40 cellular contexts compared by ENCODE assay signal in genomic region chr3:54093849-54094248, GRCh38. TPM values are rescaled to one million over a fixed set of nuclear protein-coding genes. Genes with fewer than 3 reads are reported as not detected.
"Had no signal": no experiment of that assay in that cellular context is flagged by ENCODE, and none has a peak within 500 bp of the region (broad histone marks: within the 10 kb centered on the region; RNA-seq: fewer than 3 reads in every experiment).

No MANE protein-coding gene starts in this region.

- H3K9me3 ChIP-seq: adrenal gland, body of pancreas, breast epithelium had no signal

- H3K4me3 Mint-ChIP-seq: activated B cell treated with CpG ODN at 0.5 μM for 24 hours; activated CD4-positive, alpha-beta memory T cell treated with anti-CD3 and anti-CD28 coated beads, Interleukin-2, amount 10 ng/mL, durations not matched to agents 7 days and 5 days; activated CD4-positive, alpha-beta T cell treated with anti-CD3 and anti-CD28 coated beads, Interleukin-2, amount 10 ng/mL, durations not matched to agents 7 days and 5 days; activated CD8-positive, alpha-beta memory T cell treated with anti-CD3 and anti-CD28 coated beads, Interleukin-2, amount 10 ng/mL, durations not matched to agents 7 days and 5 days; activated CD8-positive, alpha-beta T cell treated with anti-CD3 and anti-CD28 coated beads, Interleukin-2, amount 10 ng/mL, durations not matched to agents 7 days and 5 days; activated naive CD4-positive, alpha-beta T cell treated with anti-CD3 and anti-CD28 coated beads for 36 hours; activated naive CD8-positive, alpha-beta T cell treated with anti-CD3 and anti-CD28 coated beads for 36 hours; activated T-cell treated with anti-CD3 and anti-CD28 coated beads, Interleukin-2, amount 50 U/mL, for 24 hours; activated T-cell treated with anti-CD3 and anti-CD28 coated beads, Interleukin-2, amount 50 U/mL, for 72 hours; activated T-helper 1 cell treated with anti-CD3 and anti-CD28 coated beads, Interleukin-12 subunit alpha, Interleukin-12 subunit beta, Interleukin-2, Interleukin-4 antibody, amounts not matched to agents 30 ng/mL and 10 ng/mL and 1 ng/mL, durations not matched to agents 14 hours and 24 hours and 36 hours; activated T-helper 17 cell treated with anti-CD3 and anti-CD28 coated beads, Interleukin-2, amount 50 U/mL, for 72 hours; central memory CD8-positive, alpha-beta T cell; T-helper 1 cell treated with Interleukin-12 subunit alpha and Interleukin-12 subunit beta and Interleukin-4 antibody, amounts not matched to agents 30 μg/mL and 1 μg/mL, for 36 hours; T-helper 2 cell treated with Interferon-gamma antibody and Interleukin-4, amounts not matched to agents 5 μg/mL and 100 μg/mL, for 36 hours had no signal

- H3K4me1 Mint-ChIP-seq: activated B cell treated with CpG ODN at 0.5 μM for 24 hours; activated CD4-positive, alpha-beta memory T cell treated with anti-CD3 and anti-CD28 coated beads, Interleukin-2, amount 10 ng/mL, durations not matched to agents 7 days and 5 days; activated CD4-positive, alpha-beta T cell treated with anti-CD3 and anti-CD28 coated beads, Interleukin-2, amount 10 ng/mL, durations not matched to agents 7 days and 5 days; activated CD8-positive, alpha-beta memory T cell treated with anti-CD3 and anti-CD28 coated beads, Interleukin-2, amount 10 ng/mL, durations not matched to agents 7 days and 5 days; activated naive CD8-positive, alpha-beta T cell treated with anti-CD3 and anti-CD28 coated beads for 36 hours; activated T-helper 17 cell treated with anti-CD3 and anti-CD28 coated beads, Interleukin-2, amount 50 U/mL, for 72 hours; central memory CD8-positive, alpha-beta T cell had no signal

- H3K27ac Mint-ChIP-seq: activated B cell treated with CpG ODN at 0.5 μM for 24 hours; activated CD4-positive, alpha-beta memory T cell treated with anti-CD3 and anti-CD28 coated beads, Interleukin-2, amount 10 ng/mL, durations not matched to agents 7 days and 5 days; activated CD4-positive, alpha-beta T cell treated with anti-CD3 and anti-CD28 coated beads, Interleukin-2, amount 10 ng/mL, durations not matched to agents 7 days and 5 days; activated CD8-positive, alpha-beta memory T cell treated with anti-CD3 and anti-CD28 coated beads, Interleukin-2, amount 10 ng/mL, durations not matched to agents 7 days and 5 days; activated CD8-positive, alpha-beta T cell treated with anti-CD3 and anti-CD28 coated beads, Interleukin-2, amount 10 ng/mL, durations not matched to agents 7 days and 5 days; activated naive CD4-positive, alpha-beta T cell treated with anti-CD3 and anti-CD28 coated beads for 36 hours; activated naive CD4-positive, alpha-beta T cell treated with anti-CD3 and anti-CD28 coated beads, Interleukin-2, amount 50 U/mL, for 72 hours; activated naive CD8-positive, alpha-beta T cell treated with anti-CD3 and anti-CD28 coated beads for 36 hours; activated T-cell treated with anti-CD3 and anti-CD28 coated beads, Interleukin-2, amount 50 U/mL, for 24 hours; activated T-cell treated with anti-CD3 and anti-CD28 coated beads, Interleukin-2, amount 50 U/mL, for 72 hours; activated T-helper 1 cell treated with anti-CD3 and anti-CD28 coated beads, Interleukin-12 subunit alpha, Interleukin-12 subunit beta, Interleukin-2, Interleukin-4 antibody, amounts not matched to agents 30 ng/mL and 10 ng/mL and 1 ng/mL, durations not matched to agents 14 hours and 24 hours and 36 hours; activated T-helper 17 cell treated with anti-CD3 and anti-CD28 coated beads, Interleukin-2, amount 50 U/mL, for 72 hours; T-helper 1 cell treated with Interleukin-12 subunit alpha and Interleukin-12 subunit beta and Interleukin-4 antibody, amounts not matched to agents 30 μg/mL and 1 μg/mL, for 36 hours; T-helper 2 cell treated with Interferon-gamma antibody and Interleukin-4, amounts not matched to agents 5 μg/mL and 100 μg/mL, for 36 hours had no signal

- H3K27ac ChIP-seq: adrenal gland, body of pancreas, brain microvascular endothelial cell, breast epithelium, cardiac muscle cell, VCaP had no signal

- ATAC-seq: activated CD8-positive, alpha-beta memory T cell treated with anti-CD3 and anti-CD28 coated beads, Interleukin-2, amount 10 ng/mL, durations not matched to agents 7 days and 5 days; activated CD8-positive, alpha-beta T cell treated with anti-CD3 and anti-CD28 coated beads, Interleukin-2, amount 10 ng/mL, durations not matched to agents 7 days and 5 days; activated naive CD4-positive, alpha-beta T cell treated with anti-CD3 and anti-CD28 coated beads, Interleukin-2, amount 50 U/mL, for 72 hours; activated T-cell treated with anti-CD3 and anti-CD28 coated beads, Interleukin-2, amount 50 U/mL, for 72 hours; activated T-helper 17 cell treated with anti-CD3 and anti-CD28 coated beads, Interleukin-2, amount 50 U/mL, for 72 hours; body of pancreas had no signal

- H3K36me3 Mint-ChIP-seq: activated CD8-positive, alpha-beta memory T cell treated with anti-CD3 and anti-CD28 coated beads, Interleukin-2, amount 10 ng/mL, durations not matched to agents 7 days and 5 days; activated naive CD4-positive, alpha-beta T cell treated with anti-CD3 and anti-CD28 coated beads, Interleukin-2, amount 50 U/mL, for 72 hours; activated naive CD8-positive, alpha-beta T cell treated with anti-CD3 and anti-CD28 coated beads for 36 hours had no signal

- H3K9me3 Mint-ChIP-seq: activated B cell treated with CpG ODN at 0.5 μM for 24 hours; activated CD4-positive, alpha-beta memory T cell treated with anti-CD3 and anti-CD28 coated beads, Interleukin-2, amount 10 ng/mL, durations not matched to agents 7 days and 5 days; activated CD4-positive, alpha-beta T cell treated with anti-CD3 and anti-CD28 coated beads, Interleukin-2, amount 10 ng/mL, durations not matched to agents 7 days and 5 days; activated naive CD4-positive, alpha-beta T cell treated with anti-CD3 and anti-CD28 coated beads for 36 hours; activated naive CD8-positive, alpha-beta T cell treated with anti-CD3 and anti-CD28 coated beads for 36 hours; activated T-cell treated with anti-CD3 and anti-CD28 coated beads, Interleukin-2, amount 50 U/mL, for 24 hours; activated T-cell treated with anti-CD3 and anti-CD28 coated beads, Interleukin-2, amount 50 U/mL, for 72 hours; activated T-helper 1 cell treated with anti-CD3 and anti-CD28 coated beads, Interleukin-12 subunit alpha, Interleukin-12 subunit beta, Interleukin-2, Interleukin-4 antibody, amounts not matched to agents 30 ng/mL and 10 ng/mL and 1 ng/mL, durations not matched to agents 14 hours and 24 hours and 36 hours; activated T-helper 17 cell treated with anti-CD3 and anti-CD28 coated beads, Interleukin-2, amount 50 U/mL, for 72 hours; central memory CD8-positive, alpha-beta T cell; T-helper 1 cell treated with Interleukin-12 subunit alpha and Interleukin-12 subunit beta and Interleukin-4 antibody, amounts not matched to agents 30 μg/mL and 1 μg/mL, for 36 hours; T-helper 2 cell treated with Interferon-gamma antibody and Interleukin-4, amounts not matched to agents 5 μg/mL and 100 μg/mL, for 36 hours had no signal

- DNase-seq: activated B cell treated with CpG ODN at 0.5 μM for 24 hours; activated CD4-positive, alpha-beta memory T cell treated with anti-CD3 and anti-CD28 coated beads, Interleukin-2, amount 10 ng/mL, durations not matched to agents 7 days and 5 days; activated CD4-positive, alpha-beta T cell treated with anti-CD3 and anti-CD28 coated beads for 48 hours; activated CD4-positive, alpha-beta T cell treated with anti-CD3 and anti-CD28 coated beads, Interleukin-2, amount 10 ng/mL, durations not matched to agents 7 days and 5 days; activated CD4-positive, alpha-beta T cell treated with anti-CD3 and anti-CD28 coated beads, Interleukin-2, amount 50 U/mL, for 48 hours; activated CD4-positive, CD25-positive, alpha-beta regulatory T cell treated with anti-CD3 and anti-CD28 coated beads, Interleukin-2, amount 50 U/mL, for 72 hours; activated CD8-positive, alpha-beta memory T cell treated with anti-CD3 and anti-CD28 coated beads for 24 hours; activated CD8-positive, alpha-beta memory T cell treated with anti-CD3 and anti-CD28 coated beads, Interleukin-2, amount 10 ng/mL, durations not matched to agents 7 days and 5 days; activated CD8-positive, alpha-beta memory T cell treated with anti-CD3 and anti-CD28 coated beads, Interleukin-2, amount 50 U/mL, for 48 hours; activated CD8-positive, alpha-beta T cell treated with anti-CD3 and anti-CD28 coated beads, Interleukin-2, amount 10 ng/mL, durations not matched to agents 7 days and 5 days; activated effector memory CD4-positive, alpha-beta T cell treated with anti-CD3 and anti-CD28 coated beads, Interleukin-2, amount 50 U/mL, for 16 hours; activated gamma-delta T cell treated with Interleukin-2 at 50 U/mL for 16 hours; activated naive CD4-positive, alpha-beta T cell; activated naive CD4-positive, alpha-beta T cell treated with anti-CD3 and anti-CD28 coated beads for 36 hours; activated naive CD4-positive, alpha-beta T cell treated with anti-CD3 and anti-CD28 coated beads, Interleukin-2, amount 50 U/mL, for 16 hours; activated naive CD8-positive, alpha-beta T cell treated with anti-CD3 and anti-CD28 coated beads for 36 hours; activated T-cell treated with anti-CD3 and anti-CD28 coated beads, Interleukin-2, amount 50 U/mL, for 24 hours; activated T-cell treated with anti-CD3 and anti-CD28 coated beads, Interleukin-2, amount 50 U/mL, for 72 hours; adrenal gland; amniotic stem cell; aorta; body of pancreas; brain microvascular endothelial cell; caudate nucleus; cerebellar nuclear complex; T-helper 1 cell; T-helper 2 cell; T-helper 9 cell had no signal

- FAIRE-seq: astrocyte, TTC549 had no signal

- H3K4me1 ChIP-seq: adrenal gland, body of pancreas, breast epithelium had no signal

- H3K27me3 ChIP-seq: body of pancreas, brain microvascular endothelial cell had no signal

- H3K36me3 ChIP-seq: adrenal gland, brain microvascular endothelial cell, breast epithelium, cardiac muscle cell had no signal

- H3K4me3 ChIP-seq: adrenal gland, body of pancreas, breast epithelium, cardiac muscle cell had no signal

RNA-seq across cellular contexts. Expression of gene CACNA2D3, which starts 28.5 kb away (rescaled TPM):
- total RNA-seq: activated B cell treated with CpG ODN at 0.5 μM for 24 hours; activated CD4-positive, alpha-beta memory T cell treated with anti-CD3 and anti-CD28 coated beads, Interleukin-2, amount 10 ng/mL, durations not matched to agents 7 days and 5 days; activated CD4-positive, alpha-beta T cell treated with anti-CD3 and anti-CD28 coated beads, Interleukin-2, amount 10 ng/mL, durations not matched to agents 7 days and 5 days; activated CD8-positive, alpha-beta memory T cell treated with anti-CD3 and anti-CD28 coated beads, Interleukin-2, amount 10 ng/mL, durations not matched to agents 7 days and 5 days; activated CD8-positive, alpha-beta T cell treated with anti-CD3 and anti-CD28 coated beads, Interleukin-2, amount 10 ng/mL, durations not matched to agents 7 days and 5 days; activated naive CD4-positive, alpha-beta T cell treated with anti-CD3 and anti-CD28 coated beads for 36 hours; activated naive CD4-positive, alpha-beta T cell treated with anti-CD3 and anti-CD28 coated beads, Interleukin-2, amount 50 U/mL, for 72 hours; activated naive CD8-positive, alpha-beta T cell treated with anti-CD3 and anti-CD28 coated beads for 36 hours; activated T-cell treated with anti-CD3 and anti-CD28 coated beads, Interleukin-2, amount 50 U/mL, for 72 hours; activated T-helper 1 cell treated with anti-CD3 and anti-CD28 coated beads, Interleukin-12 subunit alpha, Interleukin-12 subunit beta, Interleukin-2, Interleukin-4 antibody, amounts not matched to agents 30 ng/mL and 10 ng/mL and 1 ng/mL, durations not matched to agents 14 hours and 24 hours and 36 hours; activated T-helper 17 cell treated with anti-CD3 and anti-CD28 coated beads, Interleukin-2, amount 50 U/mL, for 72 hours; body of pancreas; chondrocyte had no signal
